In the genomic region with DNA sequence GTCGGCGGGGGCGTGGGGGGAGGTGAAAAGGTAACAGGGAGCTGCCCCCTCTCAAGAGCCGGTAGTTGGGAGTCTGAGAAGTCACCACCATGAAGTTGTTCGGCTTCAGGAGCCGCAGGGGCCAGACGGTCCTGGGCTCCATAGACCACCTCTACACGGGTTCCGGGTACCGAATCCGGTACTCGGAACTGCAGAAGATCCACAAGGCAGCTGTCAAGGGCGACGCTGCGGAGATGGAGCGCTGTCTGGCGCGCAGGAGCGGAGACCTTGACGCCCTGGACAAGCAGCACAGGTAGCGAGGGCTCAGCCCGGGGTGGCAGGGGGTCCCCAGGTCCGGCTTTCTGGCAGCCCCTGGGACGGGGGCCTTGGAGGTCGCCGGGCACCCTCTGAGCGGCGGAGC, we compare ENCODE assay signal across 8 cellular contexts. TPM values are rescaled to one million over a fixed set of nuclear protein-coding genes. Genes with fewer than 3 reads are reported as not detected.
A peak's percentile ranks its signal among the peaks of the same experiment; 100 is the strongest.
DNase-seq lines count a peak whose midpoint lies in the region; TF ChIP-seq lines count a peak whose summit lies in the region.

No MANE protein-coding gene starts in this region.

- H3K9me3 ChIP-seq in HUES6 (ENCODE audit: control insufficient read depth, insufficient read depth, low read depth, low read length) (peaks cover 7% of the 10 kb centered on the region; the same call in 1 of the 2 replicates), osteoblast (ENCODE audit: low read depth, low read length) (no peaks in the 10 kb centered on the region)

- no peak overlapping the region for H3K27ac Mint-ChIP-seq in Calu3 (ENCODE audit: unreplicated experiment)
- H3K27ac Mint-ChIP-seq in type B pancreatic cell = no peak overlapping the region
- H3K27ac Mint-ChIP-seq in progenitor cell of endocrine pancreas = no peak overlapping the region

- H3K27me3 Mint-ChIP-seq in Calu3 (ENCODE audit: unreplicated experiment) (no peaks in the 10 kb centered on the region), type B pancreatic cell (no peaks in the 10 kb centered on the region), progenitor cell of endocrine pancreas (no peaks in the 10 kb centered on the region)

- no peaks in the 10 kb centered on the region for H3K4me1 Mint-ChIP-seq in Calu3 (ENCODE audit: low read depth, unreplicated experiment)
- no peaks in the 10 kb centered on the region for H3K4me1 Mint-ChIP-seq in type B pancreatic cell (ENCODE audit: unreplicated experiment)
- no peaks in the 10 kb centered on the region for H3K4me1 Mint-ChIP-seq in progenitor cell of endocrine pancreas (ENCODE audit: low read depth)

- H3K4me3 ChIP-seq in HUES6 (ENCODE audit: low read depth, low read length) (peak overlapping the region; percentile 23; the same call in 1 of the 2 replicates), brain microvascular endothelial cell (ENCODE audit: low read depth, low read length) (peak overlapping the region; percentile 47), osteoblast (ENCODE audit: insufficient read depth, low read length) (peak overlapping the region; percentile 75)

- TF ChIP-seq CTCF in Calu3 (IDR thresholded peaks at IDR 0.05; ENCODE audit: unreplicated experiment) (no peak), brain microvascular endothelial cell (IDR thresholded peaks at IDR 0.05; ENCODE audit: low read depth, low read length, missing control alignments) (no peak), osteoblast (IDR thresholded peaks at IDR 0.05; ENCODE audit: extremely low read depth, low read depth, low read length) (no peak), type B pancreatic cell (conservative IDR thresholded peaks at IDR 0.05) (no peak), progenitor cell of endocrine pancreas (IDR thresholded peaks at IDR 0.05; ENCODE audit: unreplicated experiment) (no peak)

- no peaks in the 10 kb centered on the region for H3K4me1 ChIP-seq in HUES6 (ENCODE audit: control insufficient read depth, insufficient read depth, low read length)
- no peaks in the 10 kb centered on the region for H3K4me1 ChIP-seq in osteoblast (ENCODE audit: insufficient read depth, low read length)

- no peaks in the 10 kb centered on the region for H4K20me1 ChIP-seq in osteoblast (ENCODE audit: insufficient read depth, low read length)

- H3K4me3 Mint-ChIP-seq in Calu3 (ENCODE audit: low read depth, unreplicated experiment) (peak overlapping the region; percentile 70), type B pancreatic cell (no peak overlapping the region), progenitor cell of endocrine pancreas (ENCODE audit: low read depth) (no peak overlapping the region)

- H3K9ac ChIP-seq in HUES6 (ENCODE audit: low read length) = no peak overlapping the region

- peak overlapping the region; percentile 78 for H2AFZ ChIP-seq in osteoblast (ENCODE audit: low read length)

- no peak overlapping the region for H3K27ac ChIP-seq in HUES6 (ENCODE audit: low read depth, low read length)
- H3K27ac ChIP-seq in brain microvascular endothelial cell = no peak overlapping the region
- H3K27ac ChIP-seq in osteoblast (ENCODE audit: low read depth, low read length) = no peak overlapping the region

- intact Hi-C loops in Calu3 (cut with micrococcal nuclease; ENCODE audit: unreplicated experiment) = no loop called here

- BruUV-seq in Calu3 (replicated peaks; lab: Mats Ljungman, UMichigan) = no TSS peak

- H3K36me3 ChIP-seq in HUES6 (ENCODE audit: control insufficient read depth, insufficient read depth, low read length) = no peaks in the 10 kb centered on the region
- H3K36me3 ChIP-seq in brain microvascular endothelial cell (replicated peaks) = no peaks in the 10 kb centered on the region
- no peaks in the 10 kb centered on the region for H3K36me3 ChIP-seq in osteoblast (ENCODE audit: insufficient read depth, low read length)

- H3K36me3 Mint-ChIP-seq in Calu3 (ENCODE audit: insufficient read depth, unreplicated experiment) (peaks cover 10% of the 10 kb centered on the region), type B pancreatic cell (no peaks in the 10 kb centered on the region), progenitor cell of endocrine pancreas (ENCODE audit: insufficient read depth) (peaks cover 3% of the 10 kb centered on the region)

- H3K9me3 Mint-ChIP-seq in Calu3 (ENCODE audit: low read depth, unreplicated experiment) = no peaks in the 10 kb centered on the region
- peaks cover 10% of the 10 kb centered on the region for H3K9me3 Mint-ChIP-seq in type B pancreatic cell
- H3K9me3 Mint-ChIP-seq in progenitor cell of endocrine pancreas (ENCODE audit: low read depth) = peaks cover 19% of the 10 kb centered on the region

- in situ Hi-C loops in brain microvascular endothelial cell (cut with HindIII; ENCODE audit: low pct_ligation_motif_present, low sequenced_read_pairs) = no loop called here

- H3K79me2 ChIP-seq in osteoblast (ENCODE audit: insufficient read depth, low read length) = peaks cover 4% of the 10 kb centered on the region

- DNase-seq in Calu3 (no peak), brain microvascular endothelial cell (no peak), osteoblast (ENCODE audit: insufficient read length, low spot score, missing footprints) (peak; percentile 19), type B pancreatic cell (ENCODE audit: extremely low spot score, unreplicated experiment) (no peak), germinal center (ENCODE audit: low spot score) (no peak), OCI-M1 (lab: John Stamatoyannopoulos, UW) (no peak), progenitor cell of endocrine pancreas (ENCODE audit: low spot score, unreplicated experiment) (no peak)

- peak overlapping the region; percentile 57 for H3K4me2 ChIP-seq in osteoblast (ENCODE audit: insufficient read depth, low read length)

- CTCF ChIA-PET in Calu3 (lab: Charles Lee) = interaction anchor here (0.6 kb wide), 1 partner anchor 371 kb away, joined by 5 read pairs; no protein-coding TSS in a partner anchor

- H3K27me3 ChIP-seq in HUES6 (ENCODE audit: control insufficient read depth, insufficient read depth, low read length) (no peaks in the 10 kb centered on the region; the same call in 1 of the 2 replicates), brain microvascular endothelial cell (replicated peaks) (no peaks in the 10 kb centered on the region), osteoblast (ENCODE audit: insufficient read depth, low read length) (no peaks in the 10 kb centered on the region)

RNA-seq across cellular contexts. Expression of gene ZNF519, which starts 47.1 kb away (rescaled TPM):
- total RNA-seq in Calu3 (2022) (26.4 and 27.0 TPM in 2 replicates), osteoblast (5.4 and 12.4 TPM in 2 replicates), type B pancreatic cell (ENCODE audit: low replicate concordance) (10.5 and 31.4 TPM in 2 replicates), progenitor cell of endocrine pancreas (26.2 and 27.4 TPM in 2 replicates)

Comparison
In these comparisons a context has a peak if more than half of its experiments do, and no peak if none do; other contexts are left out.
1. H3K4me3 ChIP-seq: peak in every context shown above with its lines; median percentile 75 in osteoblast; 47 in brain microvascular endothelial cell; 23 in HUES6.